In the genomic region with DNA sequence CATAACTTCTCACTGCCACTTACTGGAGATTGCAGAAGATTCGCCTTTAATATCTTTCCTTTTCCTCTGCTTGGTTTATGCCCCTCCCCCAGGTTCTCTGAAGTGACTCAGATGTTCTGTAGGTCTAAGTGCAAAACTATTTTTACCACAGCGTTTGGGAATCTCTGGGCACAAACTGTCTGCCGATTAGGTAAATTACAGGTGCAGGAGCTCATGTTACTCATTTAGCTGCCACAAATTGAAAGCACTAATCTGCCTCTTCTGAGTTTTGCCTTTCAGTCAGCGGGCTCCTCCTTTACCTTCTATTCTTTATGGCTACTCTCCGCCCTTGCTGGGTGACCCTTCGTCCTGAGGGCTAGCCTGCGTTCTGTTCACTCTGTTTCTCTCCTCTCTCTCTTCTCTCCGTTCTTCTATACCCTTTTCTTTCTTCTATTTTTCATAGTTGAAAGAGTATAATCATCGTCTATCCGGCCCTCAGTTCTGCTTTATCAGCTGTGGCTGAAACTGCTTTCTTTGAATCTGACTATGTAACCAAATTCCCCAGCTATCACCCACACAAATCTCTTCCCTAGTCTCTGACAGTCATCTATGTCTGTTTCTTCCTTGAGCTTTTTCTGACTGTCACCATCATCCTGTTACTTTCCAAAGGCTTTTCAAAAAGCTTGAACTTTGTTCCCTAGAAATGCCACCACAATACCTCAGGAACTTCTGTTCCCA, we compare ENCODE assay signal across 8 cellular contexts.
DNase-seq lines count a peak whose midpoint lies in the region; ATAC-seq and TF ChIP-seq lines count a peak whose summit lies in the region.

No MANE protein-coding gene starts in this region.

- intact Hi-C loops in head of caudate nucleus (cut with DNase I) = no loop called here

- peak; percentile 87 for DNase-seq in NCI-H2107 treated with DMSO at 0.1 percent for 48 hours (lab: John Stamatoyannopoulos, UW; ENCODE audit: unreplicated experiment)
- peak in 32 of 42 donors; percentile 12 to 84 (median 52) for DNase-seq in head of caudate nucleus
- no peak for DNase-seq in NCI-H2196 treated with DMSO at 0.1 percent for 48 hours (lab: John Stamatoyannopoulos, UW; ENCODE audit: unreplicated experiment)
- DNase-seq in NCI-H2081 treated with DMSO at 0.1 percent for 48 hours (lab: John Stamatoyannopoulos, UW) = no peak
- no peak for DNase-seq in activated naive CD4-positive, alpha-beta T cell treated with Interleukin-2 at 50 U/mL for 16 hours
- no peak for DNase-seq in NCI-H187 (lab: John Stamatoyannopoulos, UW)

- peak; percentile 71 for ATAC-seq in GM18505 (IDR thresholded peaks at IDR 0.05; ENCODE audit: unreplicated experiment)
- peak; percentile 88 for ATAC-seq in HG02610 (IDR thresholded peaks at IDR 0.05; ENCODE audit: unreplicated experiment)

- no peak for TF ChIP-seq POLR2A in GM18505 (IDR thresholded peaks at IDR 0.05; ENCODE audit: borderline replicate concordance, extremely low read depth, insufficient read depth, insufficient read length)

Comparison
In these comparisons a context has a peak if more than half of its experiments do, and no peak if none do; other contexts are left out.
1. DNase-seq: peak in NCI-H2107 treated with DMSO at 0.1 percent for 48 hours (single experiment) and head of caudate nucleus (32 of 42); none in NCI-H2196 treated with DMSO at 0.1 percent for 48 hours (single experiment), NCI-H2081 treated with DMSO at 0.1 percent for 48 hours (single experiment), activated naive CD4-positive, alpha-beta T cell treated with Interleukin-2 at 50 U/mL for 16 hours (single experiment) and NCI-H187 (0 of 2).